10 cellular contexts compared by ENCODE assay signal in the genomic region with DNA sequence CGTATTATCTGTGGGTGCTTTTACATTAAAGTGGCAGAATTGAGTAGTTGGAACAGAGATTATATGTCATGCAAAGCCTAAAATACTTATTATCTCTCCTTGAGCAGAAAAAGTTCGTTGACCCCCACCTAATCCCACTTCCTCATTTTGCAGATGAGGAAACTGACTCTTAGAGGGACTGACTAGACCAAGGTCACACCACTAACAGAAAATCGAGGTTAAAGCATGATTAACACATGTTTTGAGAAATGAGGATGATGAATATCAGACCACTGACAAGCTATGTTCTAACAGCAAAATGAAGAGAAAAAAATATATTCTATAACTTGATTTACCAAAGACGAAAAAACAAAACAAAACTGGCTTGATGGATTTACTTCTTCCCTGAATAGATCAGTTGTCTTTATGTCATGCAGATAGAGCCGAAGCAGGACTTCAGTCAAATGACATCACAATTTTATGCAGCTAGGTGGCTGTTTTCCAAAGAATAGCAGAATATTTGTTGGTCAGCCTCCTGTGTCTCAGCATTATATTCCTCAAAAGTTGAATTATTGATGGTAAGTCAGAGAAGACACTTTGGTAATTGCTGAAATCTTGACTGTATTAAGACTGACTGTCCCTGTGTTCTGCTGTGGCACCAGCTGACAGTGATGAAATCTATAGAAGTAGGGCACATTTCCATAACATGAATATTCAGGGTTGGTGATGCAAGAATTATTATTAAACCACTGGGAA. TPM values are rescaled to one million over a fixed set of nuclear protein-coding genes. Genes with fewer than 3 reads are reported as not detected.
A peak's percentile ranks its signal among the peaks of the same experiment; 100 is the strongest.
DNase-seq lines count a peak whose midpoint lies in the region; ATAC-seq and TF ChIP-seq lines count a peak whose summit lies in the region.
"Had no signal": no experiment of that assay in that cellular context is flagged by ENCODE, and none has a peak within 500 bp of the region (broad histone marks: within the 10 kb centered on the region; RNA-seq: fewer than 3 reads in every experiment).

No MANE protein-coding gene starts in this region.

- H3K27ac ChIP-seq in OCI-LY1 (ENCODE audit: low read depth, low read length, poor library complexity, severe bottlenecking) (peak overlapping the region; percentile 90), hepatocyte (no peak overlapping the region)
- H3K27ac ChIP-seq: body of pancreas had no signal

- no peaks in the 10 kb centered on the region for H3F3A ChIP-seq in OCI-LY1 (ENCODE audit: insufficient read depth, low read length)

- H3K27me3 Mint-ChIP-seq in effector memory CD8-positive, alpha-beta T cell = peaks cover 14 to 24% of the 10 kb centered on the region in 2 donors

- no peaks in the 10 kb centered on the region for H3K36me3 Mint-ChIP-seq in effector memory CD8-positive, alpha-beta T cell (ENCODE audit: insufficient read depth)

- no peaks in the 10 kb centered on the region for H3K9me3 Mint-ChIP-seq in effector memory CD8-positive, alpha-beta T cell

- H2AFZ ChIP-seq in OCI-LY1 (ENCODE audit: low read length) = no peak overlapping the region
- H2AFZ ChIP-seq in hepatocyte = no peak overlapping the region

- 75% methylated on average over 5 of the region's 5 CpGs for WGBS in hepatocyte (ENCODE audit: low lambda C conversion rate, missing lambda C conversion rate)

- H3K4me3 Mint-ChIP-seq in effector memory CD8-positive, alpha-beta T cell = no peak overlapping the region

- H3K27ac Mint-ChIP-seq in effector memory CD8-positive, alpha-beta T cell = no peak overlapping the region

- H3K4me3 ChIP-seq in GM12864 (ENCODE audit: low read depth, low read length) (no peak overlapping the region), OCI-LY1 (ENCODE audit: low read depth, low read length, poor library complexity, severe bottlenecking) (no peak overlapping the region), hepatocyte (no peak overlapping the region)
- H3K4me3 ChIP-seq: body of pancreas had no signal

- no peaks in the 10 kb centered on the region for H3K4me1 Mint-ChIP-seq in effector memory CD8-positive, alpha-beta T cell (ENCODE audit: low read depth in 2 of 2)

- peak overlapping the region; percentile 34 for H3K9ac ChIP-seq in OCI-LY1 (ENCODE audit: low read length)

- H3K4me2 ChIP-seq in OCI-LY1 (ENCODE audit: low read length) = peak overlapping the region; percentile 30
- H3K4me2 ChIP-seq in hepatocyte = no peak overlapping the region

- ATAC-seq in GM21367 (IDR thresholded peaks at IDR 0.05; ENCODE audit: unreplicated experiment) (peak; percentile 58), HG03103 (IDR thresholded peaks at IDR 0.05; ENCODE audit: low read depth, unreplicated experiment) (peak; percentile 71)
- no peak for ATAC-seq in effector memory CD8-positive, alpha-beta T cell (replicated peaks)
- ATAC-seq: body of pancreas, PC-3 had no signal

- H3K36me3 ChIP-seq in OCI-LY1 (ENCODE audit: insufficient read depth, low read length) (no peaks in the 10 kb centered on the region), hepatocyte (replicated peaks; ENCODE audit: insufficient read depth, low read depth) (no peaks in the 10 kb centered on the region)

- H3K9me3 ChIP-seq in OCI-LY1 (ENCODE audit: low read length) (no peaks in the 10 kb centered on the region), hepatocyte (ENCODE audit: low read depth) (no peaks in the 10 kb centered on the region)
- H3K9me3 ChIP-seq: body of pancreas had no signal

- H3K4me1 ChIP-seq in OCI-LY1 (ENCODE audit: insufficient read depth, low read length, severe bottlenecking) (peaks cover 48% of the 10 kb centered on the region), hepatocyte (ENCODE audit: insufficient read depth) (no peaks in the 10 kb centered on the region)
- H3K4me1 ChIP-seq: body of pancreas had no signal

- H3K27me3 ChIP-seq in OCI-LY1 (ENCODE audit: insufficient read depth, low read length) (no peaks in the 10 kb centered on the region), hepatocyte (no peaks in the 10 kb centered on the region)
- H3K27me3 ChIP-seq: body of pancreas had no signal

- no peak for TF ChIP-seq CTCF in GM12864 (IDR thresholded peaks at IDR 0.05; ENCODE audit: low read depth, low read length, missing control alignments)
- TF ChIP-seq CTCF in OCI-LY1 (IDR thresholded peaks at IDR 0.05; ENCODE audit: low read length) = no peak
- TF ChIP-seq CTCF in hepatocyte (IDR thresholded peaks at IDR 0.05; ENCODE audit: poor library complexity) = no peak

- H4K20me1 ChIP-seq in OCI-LY1 (ENCODE audit: insufficient read depth, low read length) (no peaks in the 10 kb centered on the region), hepatocyte (ENCODE audit: insufficient read depth, poor library complexity, severe bottlenecking) (no peaks in the 10 kb centered on the region)

- H3K79me2 ChIP-seq in OCI-LY1 (ENCODE audit: insufficient read depth, low read length) = no peaks in the 10 kb centered on the region
- no peaks in the 10 kb centered on the region for H3K79me2 ChIP-seq in hepatocyte

- DNase-seq in GM12864 (ENCODE audit: low read depth) = peak; percentile 42
- no peak for DNase-seq in effector memory CD8-positive, alpha-beta T cell
- no peak for DNase-seq in hepatocyte (ENCODE audit: low spot score)
- no peak for DNase-seq in NCI-H345 (lab: John Stamatoyannopoulos, UW)
- DNase-seq in DMS114 treated with DMSO at 0.1 percent for 48 hours (lab: John Stamatoyannopoulos, UW; ENCODE audit: unreplicated experiment) = no peak
- DNase-seq: body of pancreas, PC-3 had no signal

- H3K9me2 ChIP-seq in OCI-LY1 (ENCODE audit: low read depth, low read length) (no peaks in the 10 kb centered on the region), hepatocyte (replicated peaks; ENCODE audit: insufficient read depth) (no peaks in the 10 kb centered on the region)

RNA-seq across cellular contexts. Expression of a gene that starts 24.2 kb away (rescaled TPM):
- 92.0 and 103 TPM in 2 replicates for total RNA-seq in hepatocyte
- 74.0 and 78.0 TPM in 2 replicates for polyA plus RNA-seq in hepatocyte

RNA-seq across cellular contexts. Expression of a gene that starts 55.9 kb away (rescaled TPM):
- 3.8 and 4.9 TPM in 2 replicates for total RNA-seq in hepatocyte
- polyA plus RNA-seq in hepatocyte = 0.31 TPM in 1 of 2 replicates, not detected in the other
- total RNA-seq: PC-3 had no signal
